Comparison of ENCODE assay signal across 1 cellular context in the genomic region with DNA sequence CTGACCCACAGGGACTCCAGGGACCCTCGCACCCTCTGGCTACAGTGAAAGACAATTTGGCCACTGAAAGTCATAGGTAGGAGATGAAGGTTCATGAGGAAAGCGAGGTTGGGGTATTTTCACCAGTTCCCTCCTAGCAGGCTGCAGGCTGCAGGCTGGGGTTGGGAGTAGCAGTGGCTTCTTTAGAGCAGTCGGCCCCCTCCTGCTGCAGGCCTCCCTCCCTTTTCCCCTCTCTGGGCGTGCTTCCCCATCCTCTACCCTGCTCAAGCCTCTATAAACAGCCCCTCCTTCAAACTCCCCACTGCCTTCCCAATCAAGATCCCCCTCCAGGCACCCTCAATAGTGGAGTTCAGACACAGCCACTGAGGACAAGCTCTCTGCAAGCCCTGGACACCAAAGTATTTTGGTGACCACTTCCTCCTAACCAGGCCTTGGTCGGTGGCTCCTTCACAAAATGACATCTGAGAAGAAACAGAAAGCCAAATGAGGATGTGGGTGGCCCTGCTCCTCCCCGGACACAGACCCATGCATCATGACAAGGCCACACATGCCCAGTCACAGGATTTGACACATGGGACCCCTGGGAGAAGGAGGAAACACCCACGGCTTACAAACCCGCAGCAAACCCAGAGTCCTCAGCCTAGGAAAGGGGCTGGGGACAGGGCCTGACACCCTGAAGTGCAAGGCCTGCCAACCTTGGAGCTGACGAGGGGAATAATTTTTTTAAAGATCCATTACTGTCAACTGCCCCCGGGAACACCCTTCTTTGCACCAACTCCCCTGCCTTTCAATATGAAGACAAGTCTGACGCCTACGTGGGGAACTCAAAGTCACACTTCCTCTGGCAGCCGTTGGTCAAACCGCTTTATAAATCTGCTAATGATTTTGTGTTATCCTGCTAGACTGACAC.
TF ChIP-seq lines count a peak whose summit lies in the region.

No MANE protein-coding gene starts in this region.

TF ChIP-seq in GM12878, 131 proteins besides CTCF, POLR2A, EP300 and RAD21 (continued from another document and continues in another):
- TF ChIP-seq, protein P1, sequence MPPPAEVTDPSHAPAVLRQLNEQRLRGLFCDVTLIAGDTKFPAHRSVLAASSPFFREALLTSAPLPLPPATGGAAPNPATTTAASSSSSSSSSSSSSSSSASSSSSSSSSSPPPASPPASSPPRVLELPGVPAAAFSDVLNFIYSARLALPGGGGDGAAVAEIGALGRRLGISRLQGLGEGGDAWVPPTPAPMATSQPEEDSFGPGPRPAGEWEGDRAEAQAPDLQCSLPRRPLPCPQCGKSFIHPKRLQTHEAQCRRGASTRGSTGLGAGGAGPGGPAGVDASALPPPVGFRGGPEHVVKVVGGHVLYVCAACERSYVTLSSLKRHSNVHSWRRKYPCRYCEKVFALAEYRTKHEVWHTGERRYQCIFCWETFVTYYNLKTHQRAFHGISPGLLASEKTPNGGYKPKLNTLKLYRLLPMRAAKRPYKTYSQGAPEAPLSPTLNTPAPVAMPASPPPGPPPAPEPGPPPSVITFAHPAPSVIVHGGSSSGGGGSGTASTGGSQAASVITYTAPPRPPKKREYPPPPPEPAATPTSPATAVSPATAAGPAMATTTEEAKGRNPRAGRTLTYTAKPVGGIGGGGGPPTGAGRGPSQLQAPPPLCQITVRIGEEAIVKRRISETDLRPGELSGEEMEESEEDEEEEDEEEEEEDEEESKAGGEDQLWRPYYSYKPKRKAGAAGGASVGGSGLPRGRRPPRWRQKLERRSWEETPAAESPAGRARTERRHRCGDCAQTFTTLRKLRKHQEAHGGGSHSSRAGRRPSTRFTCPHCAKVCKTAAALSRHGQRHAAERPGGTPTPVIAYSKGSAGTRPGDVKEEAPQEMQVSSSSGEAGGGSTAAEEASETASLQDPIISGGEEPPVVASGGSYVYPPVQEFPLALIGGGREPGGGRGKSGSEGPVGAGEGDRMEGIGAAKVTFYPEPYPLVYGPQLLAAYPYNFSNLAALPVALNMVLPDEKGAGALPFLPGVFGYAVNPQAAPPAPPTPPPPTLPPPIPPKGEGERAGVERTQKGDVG (CRISPR knock-in tag; IDR thresholded peaks at IDR 0.05): no peak
- TF ChIP-seq ZNF622 (IDR thresholded peaks at IDR 0.05) (no peak), MEF2A (IDR thresholded peaks at IDR 0.05; ENCODE audit: insufficient read depth, low read depth, low read length) (no peak), EGR1 (IDR thresholded peaks at IDR 0.05; ENCODE audit: borderline replicate concordance in 1 of 2, low read depth in 2 of 2, low read length in 2 of 2) (no peak), IRF4 (IDR thresholded peaks at IDR 0.05; ENCODE audit: low read depth, low read length) (0 out of 2 replicates have a peak, but pooled peaks have one; percentile 18), NR2C1 (IDR thresholded peaks at IDR 0.05) (no peak), SREBF2 (IDR thresholded peaks at IDR 0.05; ENCODE audit: low read length) (no peak), RCOR1 (conservative IDR thresholded peaks at IDR 0.05; ENCODE audit: low read depth, low read length) (no peak), EED (IDR thresholded peaks at IDR 0.05; ENCODE audit: low read depth) (peak; percentile 81), ZZZ3 (IDR thresholded peaks at IDR 0.05; ENCODE audit: control insufficient read depth, insufficient read length, low read depth) (no peak), BMI1 (IDR thresholded peaks at IDR 0.05; ENCODE audit: borderline replicate concordance) (no peak), MTA2 (IDR thresholded peaks at IDR 0.05; ENCODE audit: low read depth) (peak; percentile 83), FOXM1 (IDR thresholded peaks at IDR 0.05; ENCODE audit: low read depth, low read length) (no peak), ELK1 (IDR thresholded peaks at IDR 0.05; ENCODE audit: low read depth, low read length) (no peak), ZNF687 (IDR thresholded peaks at IDR 0.05) (no peak), KLF5 (IDR thresholded peaks at IDR 0.05; ENCODE audit: partially characterized antibody) (no peak), SUPT20H (IDR thresholded peaks at IDR 0.05; ENCODE audit: borderline replicate concordance, control insufficient read depth, low read depth, low read length) (no peak), POLR2AphosphoS5 (IDR thresholded peaks at IDR 0.05; ENCODE audit: low read length) (peak; percentile 20; the same call in 1 of the 2 replicates), CHD2 (IDR thresholded peaks at IDR 0.05; ENCODE audit: borderline replicate concordance, low read depth, low read length) (no peak), NFIC (IDR thresholded peaks at IDR 0.05; ENCODE audit: low read depth, low read length) (peak; percentile 15; the same call in 1 of the 2 replicates), CEBPZ (IDR thresholded peaks at IDR 0.05; ENCODE audit: low read depth, low read length) (no peak), PML (IDR thresholded peaks at IDR 0.05; ENCODE audit: low read length) (no peak), POU2F2 (IDR thresholded peaks at IDR 0.05; ENCODE audit: borderline replicate concordance, low read depth, low read length) (0 out of 3 replicates have a peak, but pooled peaks have one; percentile 8), BCL3 (IDR thresholded peaks at IDR 0.05; ENCODE audit: borderline replicate concordance, insufficient read depth, low read depth, low read length, poor library complexity, severe bottlenecking) (no peak), POLR2AphosphoS2 (IDR thresholded peaks at IDR 0.05; ENCODE audit: low read depth, low read length) (no peak), RELA (IDR thresholded peaks at IDR 0.05; ENCODE audit: borderline replicate concordance, partially characterized antibody) (no peak), CBX5 (IDR thresholded peaks at IDR 0.05; ENCODE audit: low read depth) (no peak), DPF2 (IDR thresholded peaks at IDR 0.05) (peak; percentile 95), MYB (IDR thresholded peaks at IDR 0.05; ENCODE audit: borderline replicate concordance, low read depth, low read length) (0 out of 2 replicates have a peak, but pooled peaks have one; percentile 59), NR2C2 (IDR thresholded peaks at IDR 0.05; ENCODE audit: borderline replicate concordance, control insufficient read depth, insufficient read length, low read depth) (no peak)
- TF ChIP-seq, protein P2, sequence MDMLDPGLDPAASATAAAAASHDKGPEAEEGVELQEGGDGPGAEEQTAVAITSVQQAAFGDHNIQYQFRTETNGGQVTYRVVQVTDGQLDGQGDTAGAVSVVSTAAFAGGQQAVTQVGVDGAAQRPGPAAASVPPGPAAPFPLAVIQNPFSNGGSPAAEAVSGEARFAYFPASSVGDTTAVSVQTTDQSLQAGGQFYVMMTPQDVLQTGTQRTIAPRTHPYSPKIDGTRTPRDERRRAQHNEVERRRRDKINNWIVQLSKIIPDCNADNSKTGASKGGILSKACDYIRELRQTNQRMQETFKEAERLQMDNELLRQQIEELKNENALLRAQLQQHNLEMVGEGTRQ (IDR thresholded peaks at IDR 0.05; ENCODE audit: borderline replicate concordance, low read depth, low read length): no peak
- TF ChIP-seq, protein P3, sequence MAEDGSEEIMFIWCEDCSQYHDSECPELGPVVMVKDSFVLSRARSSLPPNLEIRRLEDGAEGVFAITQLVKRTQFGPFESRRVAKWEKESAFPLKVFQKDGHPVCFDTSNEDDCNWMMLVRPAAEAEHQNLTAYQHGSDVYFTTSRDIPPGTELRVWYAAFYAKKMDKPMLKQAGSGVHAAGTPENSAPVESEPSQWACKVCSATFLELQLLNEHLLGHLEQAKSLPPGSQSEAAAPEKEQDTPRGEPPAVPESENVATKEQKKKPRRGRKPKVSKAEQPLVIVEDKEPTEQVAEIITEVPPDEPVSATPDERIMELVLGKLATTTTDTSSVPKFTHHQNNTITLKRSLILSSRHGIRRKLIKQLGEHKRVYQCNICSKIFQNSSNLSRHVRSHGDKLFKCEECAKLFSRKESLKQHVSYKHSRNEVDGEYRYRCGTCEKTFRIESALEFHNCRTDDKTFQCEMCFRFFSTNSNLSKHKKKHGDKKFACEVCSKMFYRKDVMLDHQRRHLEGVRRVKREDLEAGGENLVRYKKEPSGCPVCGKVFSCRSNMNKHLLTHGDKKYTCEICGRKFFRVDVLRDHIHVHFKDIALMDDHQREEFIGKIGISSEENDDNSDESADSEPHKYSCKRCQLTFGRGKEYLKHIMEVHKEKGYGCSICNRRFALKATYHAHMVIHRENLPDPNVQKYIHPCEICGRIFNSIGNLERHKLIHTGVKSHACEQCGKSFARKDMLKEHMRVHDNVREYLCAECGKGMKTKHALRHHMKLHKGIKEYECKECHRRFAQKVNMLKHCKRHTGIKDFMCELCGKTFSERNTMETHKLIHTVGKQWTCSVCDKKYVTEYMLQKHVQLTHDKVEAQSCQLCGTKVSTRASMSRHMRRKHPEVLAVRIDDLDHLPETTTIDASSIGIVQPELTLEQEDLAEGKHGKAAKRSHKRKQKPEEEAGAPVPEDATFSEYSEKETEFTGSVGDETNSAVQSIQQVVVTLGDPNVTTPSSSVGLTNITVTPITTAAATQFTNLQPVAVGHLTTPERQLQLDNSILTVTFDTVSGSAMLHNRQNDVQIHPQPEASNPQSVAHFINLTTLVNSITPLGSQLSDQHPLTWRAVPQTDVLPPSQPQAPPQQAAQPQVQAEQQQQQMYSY (CRISPR knock-in tag; IDR thresholded peaks at IDR 0.05): no peak
- TF ChIP-seq, protein P4, sequence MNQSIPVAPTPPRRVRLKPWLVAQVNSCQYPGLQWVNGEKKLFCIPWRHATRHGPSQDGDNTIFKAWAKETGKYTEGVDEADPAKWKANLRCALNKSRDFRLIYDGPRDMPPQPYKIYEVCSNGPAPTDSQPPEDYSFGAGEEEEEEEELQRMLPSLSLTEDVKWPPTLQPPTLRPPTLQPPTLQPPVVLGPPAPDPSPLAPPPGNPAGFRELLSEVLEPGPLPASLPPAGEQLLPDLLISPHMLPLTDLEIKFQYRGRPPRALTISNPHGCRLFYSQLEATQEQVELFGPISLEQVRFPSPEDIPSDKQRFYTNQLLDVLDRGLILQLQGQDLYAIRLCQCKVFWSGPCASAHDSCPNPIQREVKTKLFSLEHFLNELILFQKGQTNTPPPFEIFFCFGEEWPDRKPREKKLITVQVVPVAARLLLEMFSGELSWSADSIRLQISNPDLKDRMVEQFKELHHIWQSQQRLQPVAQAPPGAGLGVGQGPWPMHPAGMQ (IDR thresholded peaks at IDR 0.05; ENCODE audit: borderline replicate concordance): no peak
